Comparison of ENCODE assay signal across 1 cellular context in genomic region chr17:81940538-81941483, GRCh38.
TF ChIP-seq lines count a peak whose summit lies in the region.

No MANE protein-coding gene starts in this region.

TF ChIP-seq in HepG2, 621 proteins besides CTCF, POLR2A, EP300 and RAD21:
- no peak for TF ChIP-seq CEBPZ (IDR thresholded peaks at IDR 0.05; ENCODE audit: low read length)
- no peak for TF ChIP-seq GLMP (CRISPR knock-in tag; IDR thresholded peaks at IDR 0.05; ENCODE audit: borderline replicate concordance)
- no peak for TF ChIP-seq HNRNPK (IDR thresholded peaks at IDR 0.05; ENCODE audit: low read depth, low read length, poor library complexity, severe bottlenecking)
- TF ChIP-seq MTERF4 (CRISPR knock-in tag; IDR thresholded peaks at IDR 0.05) = no peak
- TF ChIP-seq SMAD3 (CRISPR knock-in tag; IDR thresholded peaks at IDR 0.05) = no peak
- 0 out of 2 replicates have a peak, but pooled peaks have one; percentile 8 for TF ChIP-seq GABPA (IDR thresholded peaks at IDR 0.05; ENCODE audit: low read depth, low read length)
- no peak for TF ChIP-seq GABPA (CRISPR knock-in tag; IDR thresholded peaks at IDR 0.05; ENCODE audit: low read depth)
- TF ChIP-seq ZNF292 (CRISPR knock-in tag; IDR thresholded peaks at IDR 0.05; ENCODE audit: borderline replicate concordance, low read depth) = no peak
- peak; percentile 38; the same call in 1 of the 2 replicates for TF ChIP-seq MYC (CRISPR knock-in tag; IDR thresholded peaks at IDR 0.05; ENCODE audit: borderline replicate concordance)
- no peak for TF ChIP-seq HNF1B (CRISPR knock-in tag; IDR thresholded peaks at IDR 0.05)
- no peak for TF ChIP-seq DMTF1 (CRISPR knock-in tag; IDR thresholded peaks at IDR 0.05)
- no peak for TF ChIP-seq ZNF580 (CRISPR knock-in tag; IDR thresholded peaks at IDR 0.05; ENCODE audit: borderline replicate concordance, low read depth)
- no peak for TF ChIP-seq TRAFD1 (CRISPR knock-in tag; IDR thresholded peaks at IDR 0.05; ENCODE audit: borderline replicate concordance)
- 0 out of 2 replicates have a peak, but pooled peaks have one; percentile 12 for TF ChIP-seq ZMYM3 (CRISPR knock-in tag; IDR thresholded peaks at IDR 0.05)
- TF ChIP-seq RXRB (CRISPR knock-in tag; IDR thresholded peaks at IDR 0.05; ENCODE audit: borderline replicate concordance) = no peak
- TF ChIP-seq ZBTB33 (CRISPR knock-in tag; IDR thresholded peaks at IDR 0.05) = peak; percentile 95
- no peak for TF ChIP-seq ZNF275 (CRISPR knock-in tag; IDR thresholded peaks at IDR 0.05; ENCODE audit: borderline replicate concordance)
- TF ChIP-seq MAFF (IDR thresholded peaks at IDR 0.05; ENCODE audit: low read depth, low read length) = no peak
- no peak for TF ChIP-seq UBTF (CRISPR knock-in tag; IDR thresholded peaks at IDR 0.05)
- no peak for TF ChIP-seq ZFP62 (CRISPR knock-in tag; IDR thresholded peaks at IDR 0.05)
- no peak for TF ChIP-seq NFIC (IDR thresholded peaks at IDR 0.05; ENCODE audit: low read length)
